ENCODE assay signal across 5 cellular contexts in genomic region chr1:42869254-42869653, GRCh38. TPM values are rescaled to one million over a fixed set of nuclear protein-coding genes. Genes with fewer than 3 reads are reported as not detected.
DNase-seq lines count a peak whose midpoint lies in the region; ATAC-seq, FAIRE-seq and TF ChIP-seq lines count a peak whose summit lies in the region.
"Not testable (repeated sequence)": the region's sequence is repeated elsewhere in the genome, so short reads cannot be mapped to it uniquely, and the experiment has no call there.

No MANE protein-coding gene starts in this region.

- in situ Hi-C loops in GM12878 (cut with MboI); K562 (cut with MboI); HepG2 (cut with HindIII; ENCODE audit: extremely low pct_ligation_motif_present, low pct_unique_long_range_greater_than_20kb): not testable (repeated sequence)

- BruUV-seq in GM12878 (replicated peaks; lab: Mats Ljungman, UMichigan); K562 (replicated peaks; lab: Mats Ljungman, UMichigan); HepG2 (replicated peaks; lab: Mats Ljungman, UMichigan): not testable (repeated sequence)

- not testable (repeated sequence) for H3K4me1 ChIP-seq in GM12878 (ENCODE audit: control insufficient read depth, insufficient read depth, low read length); K562 (replicated peaks in 1 of 2; ENCODE audit: control insufficient read depth in 2 of 2, insufficient read depth in 2 of 2, low read length in 2 of 2); HepG2 (ENCODE audit: insufficient read depth, low read length)

- not testable (repeated sequence) for H2AFZ ChIP-seq in GM12878 (ENCODE audit: control insufficient read depth, low read depth, low read length); K562 (ENCODE audit: low read depth, low read length); HepG2 (ENCODE audit: low read length)

- H3K36me3 ChIP-seq in GM12878 (ENCODE audit: control insufficient read depth in 2 of 2, insufficient read depth in 2 of 2, low read length in 1 of 2); K562 (ENCODE audit: control insufficient read depth, insufficient read depth, low read length); bronchial epithelial cell (ENCODE audit: control insufficient read depth, insufficient read depth, low read length); HepG2 (replicated peaks in 1 of 2; ENCODE audit: control insufficient read depth in 1 of 2, insufficient read depth in 2 of 2, low read length in 2 of 2): not testable (repeated sequence)

- ATAC-seq in GM12878, K562, HepG2: not testable (repeated sequence)

- not testable (repeated sequence) for H4K20me1 ChIP-seq in GM12878 (ENCODE audit: control insufficient read depth, insufficient read depth); K562 (replicated peaks; ENCODE audit: control insufficient read depth, insufficient read depth, low read length); HepG2 (ENCODE audit: insufficient read depth, low read length)

- CTCF ChIA-PET in GM12878 (lab: Yijun Ruan, JAX); HepG2 (lab: Yijun Ruan, JAX; ENCODE audit: low intra/inter-chr PET ratio, low total read pairs): not testable (repeated sequence)
- CTCF ChIA-PET in K562 (lab: Yijun Ruan, JAX; ENCODE audit: low intra/inter-chr PET ratio): interaction anchor here (0.6 kb wide), 1 partner anchor 44 kb away, joined by 3 read pairs; no protein-coding TSS in a partner anchor

- POLR2A ChIA-PET in GM12878 (lab: Charles Lee); K562 (lab: Yijun Ruan, JAX); HepG2 (lab: Yijun Ruan, JAX): not testable (repeated sequence)

- H3K9me1 ChIP-seq in K562 (ENCODE audit: control insufficient read depth, insufficient read depth, low read length): not testable (repeated sequence)

- intact Hi-C loops in GM12878 (cut with micrococcal nuclease; ENCODE audit: unreplicated experiment); K562 (cut with micrococcal nuclease); HepG2 (cut with micrococcal nuclease; ENCODE audit: unreplicated experiment): not testable (repeated sequence)

- WGBS in GM12878 (ENCODE audit: insufficient coverage, insufficient replicate concordance, low lambda C conversion rate, missing lambda C conversion rate): 56% methylated on average over 2 of the region's 2 CpGs
- 11% methylated on average over 2 of the region's 2 CpGs for WGBS in K562 (ENCODE audit: insufficient coverage, low coverage, missing lambda C conversion rate)
- 3% methylated on average over 2 of the region's 2 CpGs for WGBS in HepG2 (ENCODE audit: low lambda C conversion rate)

- not testable (repeated sequence) for H3K4me2 ChIP-seq in GM12878 (ENCODE audit: control insufficient read depth, insufficient read depth); K562 (ENCODE audit: insufficient read depth, low read length); HepG2 (ENCODE audit: low read depth, low read length)

- TF ChIP-seq POLR2A in GM12878 (IDR thresholded peaks at IDR 0.05; ENCODE audit: low read depth, low read length); K562 (conservative IDR thresholded peaks at IDR 0.05); HepG2 (IDR thresholded peaks at IDR 0.05; ENCODE audit: insufficient read depth in 1 of 2, low read depth in 2 of 2, low read length in 2 of 2): not testable (repeated sequence)

- not testable (repeated sequence) for H3K4me3 ChIP-seq in GM12878; K562; bronchial epithelial cell (ENCODE audit: low read depth, low read length); epithelial cell of esophagus (ENCODE audit: low read length); HepG2 (replicated peaks in 1 of 3; ENCODE audit: insufficient read depth in 1 of 3, low read depth in 2 of 3, low read length in 3 of 3)

- not testable (repeated sequence) for H3K27me3 ChIP-seq in GM12878 (replicated peaks in 1 of 2; ENCODE audit: control insufficient read depth in 2 of 2, insufficient read depth in 2 of 2, low read length in 1 of 2); K562 (ENCODE audit: control insufficient read depth in 2 of 2, insufficient read depth in 2 of 2, low read length in 2 of 2); bronchial epithelial cell (ENCODE audit: control insufficient read depth, insufficient read depth, low read length); HepG2 (ENCODE audit: control insufficient read depth in 1 of 2, insufficient read depth in 2 of 2, low read length in 2 of 2)

- DNase-seq in GM12878 (ENCODE audit: low read depth, low spot score); K562 (ENCODE audit: extremely low read depth in 1 of 4, low spot score in 3 of 4); HepG2 (ENCODE audit: low spot score): not testable (repeated sequence)
- peak; percentile 29 for DNase-seq in bronchial epithelial cell (ENCODE audit: low read depth)
- peak; percentile 21 for DNase-seq in epithelial cell of esophagus (ENCODE audit: low read depth)

- not testable (repeated sequence) for H3K79me2 ChIP-seq in GM12878 (ENCODE audit: control insufficient read depth, insufficient read depth, low read length); K562 (ENCODE audit: control insufficient read depth, insufficient read depth, low read length); HepG2 (ENCODE audit: insufficient read depth, low read length)

- RAD21 ChIA-PET in GM12878 (lab: Charles Lee; ENCODE audit: unreplicated experiment): not testable (repeated sequence)

- H3K9ac ChIP-seq in GM12878 (ENCODE audit: control insufficient read depth, insufficient read depth, low read length); K562 (ENCODE audit: insufficient read depth in 1 of 2, low read depth in 2 of 2, low read length in 2 of 2); HepG2 (ENCODE audit: insufficient read depth, low read depth, low read length): not testable (repeated sequence)

- not testable (repeated sequence) for FAIRE-seq in GM12878 (lab: Jason Lieb, UNC); K562 (lab: Jason Lieb, UNC); bronchial epithelial cell (lab: Jason Lieb, UNC); HepG2 (lab: Jason Lieb, UNC)

- H3K27ac ChIP-seq in GM12878 (ENCODE audit: control insufficient read depth, insufficient read depth); K562 (ENCODE audit: extremely low read depth, low read depth, low read length); HepG2 (ENCODE audit: extremely low read length, insufficient read depth, low read length): not testable (repeated sequence)

- TF ChIP-seq RAD21 in GM12878 (IDR thresholded peaks at IDR 0.05; ENCODE audit: insufficient read depth, low read depth, low read length); K562 (CRISPR knock-in tag; conservative IDR thresholded peaks at IDR 0.05 in 1 of 2, IDR thresholded peaks at IDR 0.05 in 1 of 2); HepG2 (CRISPR knock-in tag; IDR thresholded peaks at IDR 0.05): not testable (repeated sequence)

- TF ChIP-seq EP300 in GM12878 (IDR thresholded peaks at IDR 0.05; ENCODE audit: borderline replicate concordance in 1 of 2, control insufficient read depth in 1 of 2, low read depth in 2 of 2, low read length in 2 of 2); K562 (IDR thresholded peaks at IDR 0.05; ENCODE audit: low read length); HepG2 (IDR thresholded peaks at IDR 0.05; ENCODE audit: low read depth in 2 of 2, low read length in 2 of 2); HepG2 (CRISPR knock-in tag; IDR thresholded peaks at IDR 0.05; ENCODE audit: borderline replicate concordance): not testable (repeated sequence)

- not testable (repeated sequence) for H3K9me3 ChIP-seq in GM12878 (replicated peaks; ENCODE audit: control insufficient read depth, insufficient read depth, low read length); K562 (replicated peaks; ENCODE audit: control insufficient read depth, insufficient read depth, low read depth, low read length); HepG2 (ENCODE audit: low read length)

- TF ChIP-seq CTCF in GM12878 (IDR thresholded peaks at IDR 0.05 in 2 of 3, conservative IDR thresholded peaks at IDR 0.05 in 1 of 3; ENCODE audit: control insufficient read depth in 2 of 3, extremely low read depth in 1 of 3, insufficient read depth in 1 of 3, low read depth in 3 of 3, low read length in 3 of 3); K562 (IDR thresholded peaks at IDR 0.05 in 2 of 3, conservative IDR thresholded peaks at IDR 0.05 in 1 of 3; ENCODE audit: insufficient read depth in 2 of 3, low read depth in 1 of 3, low read length in 3 of 3); bronchial epithelial cell (IDR thresholded peaks at IDR 0.05; ENCODE audit: insufficient read depth, low read length, severe bottlenecking); epithelial cell of esophagus (IDR thresholded peaks at IDR 0.05; ENCODE audit: insufficient read depth, low read depth, low read length, missing control alignments); HepG2 (CRISPR knock-in tag; IDR thresholded peaks at IDR 0.05): not testable (repeated sequence)

- SMC1A ChIA-PET in GM12878 (lab: Charles Lee; ENCODE audit: uncharacterized antibody, unreplicated experiment): not testable (repeated sequence)

RNA-seq across cellular contexts. Expression of gene ZNF691, which starts 22.8 kb away (rescaled TPM):
- total RNA-seq in GM12878 (2013; cell fraction: nucleolus; rRNA removed): 16.1 and 19.7 TPM in 2 replicates
- total RNA-seq in GM12878 (2014; rRNA removed) (12.3 and 13.9 TPM in 2 replicates), GM12878 (2014; rRNA removed; fragmentation: Illumina TruSeq; extraction: Trizol) (8.7 and 8.9 TPM in 2 replicates), GM12878 (2021) (11.9 and 12.2 TPM in 2 replicates), K562 (2014; rRNA removed) (14.8 and 17.4 TPM in 2 replicates), K562 (2014; rRNA removed; fragmentation: Illumina TruSeq; extraction: Trizol) (10.8 and 11.8 TPM in 2 replicates), K562 (2015; rRNA removed; fragmentation: Illumina TruSeq; extraction: Trizol) (9.2 and 10.7 TPM in 2 replicates), K562 (2021) (11.7 and 15.2 TPM in 2 replicates), bronchial epithelial cell (4.5 and 6.8 TPM in 2 replicates), HepG2 (2016; rRNA removed; fragmentation: Illumina TruSeq; extraction: Trizol) (7.8 and 8.2 TPM in 2 replicates)
- 3.4 TPM for polyA plus RNA-seq in GM12878 (2011; ENCODE audit: low read depth)
- polyA plus RNA-seq in GM12878 (2011; rRNA removed) (6.9 and 8.7 TPM in 2 replicates), GM12878 (2014; fragmentation: Illumina TruSeq; extraction: Trizol) (9.9 and 14.3 TPM in 2 replicates), GM12878 (2014; fragmentation: Nextera tagmentation; extraction: Ambion mirVana) (10 to 100 TPM; 14.9 to 16.2 TPM), GM12878 (2014; rRNA removed) (8.5 and 9.3 TPM in 2 replicates), GM12878 (2016; fragmentation: Nextera tagmentation; extraction: Ambion mirVana) (10 to 100 TPM; 11.5 to 13.2 TPM), K562 (2011; rRNA removed) (11.6 and 11.9 TPM in 2 replicates), K562 (2014; fragmentation: Illumina TruSeq; extraction: Trizol) (19.0 and 21.6 TPM in 2 replicates), K562 (2014; fragmentation: Nextera tagmentation; extraction: Ambion mirVana) (10 to 100 TPM; 20.0 to 30.4 TPM), K562 (2014; rRNA removed) (10.7 and 14.0 TPM in 2 replicates), HepG2 (2011; rRNA removed) (6.0 and 7.6 TPM in 2 replicates)
- 9.5 and 10.4 TPM in 2 replicates for polyA plus RNA-seq in GM12878 (2011; cell fraction: cytosol; rRNA removed)
- 16.1 and 18.9 TPM in 2 replicates for polyA plus RNA-seq in GM12878 (2011; cell fraction: nucleus; rRNA removed)
- polyA plus RNA-seq in GM12878 (2012): 3.7 and 7.6 TPM in 2 replicates
- 5.3 and 8.0 TPM in 2 replicates for polyA minus RNA-seq in GM12878 (2011; rRNA and poly(A)+ RNA removed)
- polyA minus RNA-seq in GM12878 (2011; cell fraction: cytosol; rRNA and poly(A)+ RNA removed): 1.6 and 2.4 TPM in 2 replicates
- 6.3 and 10.7 TPM in 2 replicates for polyA minus RNA-seq in GM12878 (2011; cell fraction: nucleus; rRNA and poly(A)+ RNA removed)
- total RNA-seq in K562 (2011; cell fraction: chromatin; rRNA removed; ENCODE audit: low replicate concordance): 18.1 and 22.3 TPM in 2 replicates
- total RNA-seq in K562 (2011; cell fraction: nucleolus; rRNA removed): 12.2 and 16.0 TPM in 2 replicates
- total RNA-seq in K562 (2011; cell fraction: nucleoplasm; rRNA removed): 13.1 and 18.3 TPM in 2 replicates
- 11.9 and 13.0 TPM in 2 replicates for polyA plus RNA-seq in K562 (2011; cell fraction: cytosol; rRNA removed)
- 30.8 and 50.7 TPM in 2 replicates for polyA plus RNA-seq in K562 (2011; cell fraction: nucleus; rRNA removed)
- 12.4 and 15.2 TPM in 2 replicates for polyA plus RNA-seq in K562 (2012)
- polyA minus RNA-seq in K562 (2011; rRNA and poly(A)+ RNA removed): 6.7 and 7.1 TPM in 2 replicates
- polyA minus RNA-seq in K562 (2011; cell fraction: cytosol; rRNA and poly(A)+ RNA removed): 2.5 and 3.7 TPM in 2 replicates
- 11.0 and 16.6 TPM in 2 replicates for polyA minus RNA-seq in K562 (2011; cell fraction: nucleus; rRNA and poly(A)+ RNA removed)
- total RNA-seq in HepG2 (2016; cell fraction: cytosol; rRNA removed; fragmentation: Illumina TruSeq; extraction: Trizol; ENCODE audit: low read depth): 4.9 and 5.6 TPM in 2 replicates
- 7.7 and 8.3 TPM in 2 replicates for total RNA-seq in HepG2 (2016; cell fraction: insoluble cytoplasmic fraction; rRNA removed; fragmentation: Illumina TruSeq; extraction: Trizol)
- 8.0 and 8.4 TPM in 2 replicates for total RNA-seq in HepG2 (2016; cell fraction: membrane; rRNA removed; fragmentation: Illumina TruSeq; extraction: Trizol)
- 5.0 and 5.6 TPM in 2 replicates for total RNA-seq in HepG2 (2016; cell fraction: nucleus; rRNA removed; fragmentation: Illumina TruSeq; extraction: Trizol)
- 4.3 TPM in 2 replicates for polyA plus RNA-seq in HepG2 (2011; cell fraction: cytosol; rRNA removed)
- 15.5 and 19.3 TPM in 2 replicates for polyA plus RNA-seq in HepG2 (2011; cell fraction: nucleus; rRNA removed)
- polyA plus RNA-seq in HepG2 (2012): 7.2 and 8.1 TPM in 2 replicates
- 2.2 and 2.3 TPM in 2 replicates for polyA plus RNA-seq in HepG2 (2016; cell fraction: cytosol; fragmentation: Illumina TruSeq; extraction: Trizol; ENCODE audit: low read depth)
- polyA plus RNA-seq in HepG2 (2016; cell fraction: insoluble cytoplasmic fraction; fragmentation: Illumina TruSeq; extraction: Trizol; ENCODE audit: low read depth): 7.5 and 8.9 TPM in 2 replicates
- 3.7 and 4.1 TPM in 2 replicates for polyA plus RNA-seq in HepG2 (2016; cell fraction: membrane; fragmentation: Illumina TruSeq; extraction: Trizol; ENCODE audit: low read depth)
- 14.1 and 16.5 TPM in 2 replicates for polyA plus RNA-seq in HepG2 (2016; cell fraction: nucleus; fragmentation: Illumina TruSeq; extraction: Trizol; ENCODE audit: insufficient read depth, low read depth)
- polyA minus RNA-seq in HepG2 (2011; rRNA and poly(A)+ RNA removed; ENCODE audit: low replicate concordance): 3.2 and 8.9 TPM in 2 replicates
- polyA minus RNA-seq in HepG2 (2011; cell fraction: cytosol; rRNA and poly(A)+ RNA removed): 2.8 and 3.0 TPM in 2 replicates
- 5.7 and 5.8 TPM in 2 replicates for polyA minus RNA-seq in HepG2 (2011; cell fraction: nucleus; rRNA and poly(A)+ RNA removed)

RNA-seq across cellular contexts. Expression of gene SVBP, which starts 52.1 kb away (rescaled TPM):
- 1.9 and 4.2 TPM in 2 replicates for total RNA-seq in GM12878 (2013; cell fraction: nucleolus; rRNA removed)
- total RNA-seq in GM12878 (2014; rRNA removed): 12.6 and 21.3 TPM in 2 replicates
- 18.7 and 19.8 TPM in 2 replicates for total RNA-seq in GM12878 (2014; rRNA removed; fragmentation: Illumina TruSeq; extraction: Trizol)
- total RNA-seq in GM12878 (2021): 16.2 and 16.4 TPM in 2 replicates
- 20.0 TPM for polyA plus RNA-seq in GM12878 (2011; ENCODE audit: low read depth)
- 19.6 and 29.3 TPM in 2 replicates for polyA plus RNA-seq in GM12878 (2011; rRNA removed)
- 8.3 and 11.9 TPM in 2 replicates for polyA plus RNA-seq in GM12878 (2011; cell fraction: cytosol; rRNA removed)
- polyA plus RNA-seq in GM12878 (2011; cell fraction: nucleus; rRNA removed): 4.4 and 4.7 TPM in 2 replicates
- polyA plus RNA-seq in GM12878 (2012): 19.8 and 23.2 TPM in 2 replicates
- 19.9 and 22.2 TPM in 2 replicates for polyA plus RNA-seq in GM12878 (2014; fragmentation: Illumina TruSeq; extraction: Trizol)
- 10 to 100 TPM; 19.8 to 29.5 TPM for polyA plus RNA-seq in GM12878 (2014; fragmentation: Nextera tagmentation; extraction: Ambion mirVana)
- polyA plus RNA-seq in GM12878 (2014; rRNA removed): 14.7 and 18.7 TPM in 2 replicates
- polyA plus RNA-seq in GM12878 (2016; fragmentation: Nextera tagmentation; extraction: Ambion mirVana): 10 to 100 TPM; 26.8 to 27.8 TPM
- polyA minus RNA-seq in GM12878 (2011; rRNA and poly(A)+ RNA removed): 3.6 and 4.6 TPM in 2 replicates
- polyA minus RNA-seq in GM12878 (2011; cell fraction: cytosol; rRNA and poly(A)+ RNA removed): 1.5 and 3.2 TPM in 2 replicates
- 1.2 and 2.1 TPM in 2 replicates for polyA minus RNA-seq in GM12878 (2011; cell fraction: nucleus; rRNA and poly(A)+ RNA removed)
- 6.8 and 15.4 TPM in 2 replicates for total RNA-seq in K562 (2011; cell fraction: chromatin; rRNA removed; ENCODE audit: low replicate concordance)
- 7.5 and 9.5 TPM in 2 replicates for total RNA-seq in K562 (2011; cell fraction: nucleolus; rRNA removed)
- 9.6 and 14.4 TPM in 2 replicates for total RNA-seq in K562 (2011; cell fraction: nucleoplasm; rRNA removed)
- 32.6 and 44.7 TPM in 2 replicates for total RNA-seq in K562 (2014; rRNA removed)
- total RNA-seq in K562 (2014; rRNA removed; fragmentation: Illumina TruSeq; extraction: Trizol): 46.5 and 48.3 TPM in 2 replicates
- total RNA-seq in K562 (2015; rRNA removed; fragmentation: Illumina TruSeq; extraction: Trizol): 41.1 and 44.5 TPM in 2 replicates
- total RNA-seq in K562 (2021): 31.7 and 36.0 TPM in 2 replicates
- polyA plus RNA-seq in K562 (2011; rRNA removed): 42.8 and 49.4 TPM in 2 replicates
- polyA plus RNA-seq in K562 (2011; cell fraction: cytosol; rRNA removed): 12.9 and 26.0 TPM in 2 replicates
- polyA plus RNA-seq in K562 (2011; cell fraction: nucleus; rRNA removed): 7.9 and 14.9 TPM in 2 replicates
- polyA plus RNA-seq in K562 (2012): 43.0 and 46.8 TPM in 2 replicates
- polyA plus RNA-seq in K562 (2014; fragmentation: Illumina TruSeq; extraction: Trizol): 49.7 and 53.2 TPM in 2 replicates
- 10 to 100 TPM; 37.9 TPM for polyA plus RNA-seq in K562 (2014; fragmentation: Nextera tagmentation; extraction: Ambion mirVana)
- polyA plus RNA-seq in K562 (2014; rRNA removed): 32.6 and 40.0 TPM in 2 replicates
- polyA minus RNA-seq in K562 (2011; rRNA and poly(A)+ RNA removed): 19.4 and 19.7 TPM in 2 replicates
- polyA minus RNA-seq in K562 (2011; cell fraction: cytosol; rRNA and poly(A)+ RNA removed): 3.7 and 6.6 TPM in 2 replicates
- 2.6 and 5.1 TPM in 2 replicates for polyA minus RNA-seq in K562 (2011; cell fraction: nucleus; rRNA and poly(A)+ RNA removed)
- 18.2 and 21.0 TPM in 2 replicates for total RNA-seq in bronchial epithelial cell
- 45.2 and 48.2 TPM in 2 replicates for total RNA-seq in HepG2 (2016; rRNA removed; fragmentation: Illumina TruSeq; extraction: Trizol)
- 182 and 196 TPM in 2 replicates for total RNA-seq in HepG2 (2016; cell fraction: cytosol; rRNA removed; fragmentation: Illumina TruSeq; extraction: Trizol; ENCODE audit: low read depth)
- total RNA-seq in HepG2 (2016; cell fraction: insoluble cytoplasmic fraction; rRNA removed; fragmentation: Illumina TruSeq; extraction: Trizol): 45.7 and 49.4 TPM in 2 replicates
- 127 and 132 TPM in 2 replicates for total RNA-seq in HepG2 (2016; cell fraction: membrane; rRNA removed; fragmentation: Illumina TruSeq; extraction: Trizol)
- 14.9 and 18.9 TPM in 2 replicates for total RNA-seq in HepG2 (2016; cell fraction: nucleus; rRNA removed; fragmentation: Illumina TruSeq; extraction: Trizol)
- 22.5 and 28.8 TPM in 2 replicates for polyA plus RNA-seq in HepG2 (2011; rRNA removed)
- 13.4 and 24.1 TPM in 2 replicates for polyA plus RNA-seq in HepG2 (2011; cell fraction: cytosol; rRNA removed)
- polyA plus RNA-seq in HepG2 (2011; cell fraction: nucleus; rRNA removed): 5.7 and 6.2 TPM in 2 replicates
- 34.3 and 43.7 TPM in 2 replicates for polyA plus RNA-seq in HepG2 (2012)
- 234 and 253 TPM in 2 replicates for polyA plus RNA-seq in HepG2 (2016; cell fraction: cytosol; fragmentation: Illumina TruSeq; extraction: Trizol; ENCODE audit: low read depth)
- 43.8 and 48.4 TPM in 2 replicates for polyA plus RNA-seq in HepG2 (2016; cell fraction: insoluble cytoplasmic fraction; fragmentation: Illumina TruSeq; extraction: Trizol; ENCODE audit: low read depth)
- polyA plus RNA-seq in HepG2 (2016; cell fraction: membrane; fragmentation: Illumina TruSeq; extraction: Trizol; ENCODE audit: low read depth): 121 and 145 TPM in 2 replicates
- polyA plus RNA-seq in HepG2 (2016; cell fraction: nucleus; fragmentation: Illumina TruSeq; extraction: Trizol; ENCODE audit: insufficient read depth, low read depth): 27.4 and 30.9 TPM in 2 replicates
- polyA minus RNA-seq in HepG2 (2011; rRNA and poly(A)+ RNA removed; ENCODE audit: low replicate concordance): 1.9 and 2.1 TPM in 2 replicates
- 3.4 and 7.3 TPM in 2 replicates for polyA minus RNA-seq in HepG2 (2011; cell fraction: cytosol; rRNA and poly(A)+ RNA removed)
- polyA minus RNA-seq in HepG2 (2011; cell fraction: nucleus; rRNA and poly(A)+ RNA removed): 10.8 and 11.4 TPM in 2 replicates

RNA-seq across cellular contexts. Expression of gene ERMAP, which starts 52.3 kb away (rescaled TPM):
- total RNA-seq in GM12878 (2013; cell fraction: nucleolus; rRNA removed): 4.3 and 5.4 TPM in 2 replicates
- total RNA-seq in GM12878 (2014; rRNA removed) (4.9 and 5.3 TPM in 2 replicates), GM12878 (2014; rRNA removed; fragmentation: Illumina TruSeq; extraction: Trizol) (5.3 TPM in 2 replicates), GM12878 (2021) (5.7 and 5.8 TPM in 2 replicates), K562 (2014; rRNA removed) (15.7 and 18.2 TPM in 2 replicates), K562 (2014; rRNA removed; fragmentation: Illumina TruSeq; extraction: Trizol) (23.7 and 25.0 TPM in 2 replicates), K562 (2015; rRNA removed; fragmentation: Illumina TruSeq; extraction: Trizol) (22.2 and 23.7 TPM in 2 replicates), K562 (2021) (20.5 and 22.5 TPM in 2 replicates), bronchial epithelial cell (5.3 and 6.3 TPM in 2 replicates), HepG2 (2016; rRNA removed; fragmentation: Illumina TruSeq; extraction: Trizol) (2.6 and 4.4 TPM in 2 replicates)
- 3.4 TPM for polyA plus RNA-seq in GM12878 (2011; ENCODE audit: low read depth)
- polyA plus RNA-seq in GM12878 (2011; rRNA removed) (2.5 and 2.9 TPM in 2 replicates), GM12878 (2014; fragmentation: Illumina TruSeq; extraction: Trizol) (6.8 TPM in 2 replicates), GM12878 (2014; fragmentation: Nextera tagmentation; extraction: Ambion mirVana) (1 to 10 TPM; 1.4 to 2.2 TPM), GM12878 (2014; rRNA removed) (4.6 and 6.0 TPM in 2 replicates), GM12878 (2016; fragmentation: Nextera tagmentation; extraction: Ambion mirVana) (1 to 10 TPM; 2.7 to 3.4 TPM), K562 (2011; rRNA removed) (15.3 and 24.9 TPM in 2 replicates), K562 (2014; fragmentation: Illumina TruSeq; extraction: Trizol) (25.3 and 31.4 TPM in 2 replicates), K562 (2014; fragmentation: Nextera tagmentation; extraction: Ambion mirVana) (10 to 100 TPM in 1 of 2 experiments, 1 to 10 TPM in 1; 8.0 to 12.9 TPM), K562 (2014; rRNA removed) (16.6 and 20.3 TPM in 2 replicates), HepG2 (2011; rRNA removed) (2.2 and 2.4 TPM in 2 replicates)
- 2.1 and 2.8 TPM in 2 replicates for polyA plus RNA-seq in GM12878 (2011; cell fraction: cytosol; rRNA removed)
- polyA plus RNA-seq in GM12878 (2011; cell fraction: nucleus; rRNA removed): 3.1 and 3.6 TPM in 2 replicates
- 3.6 and 3.8 TPM in 2 replicates for polyA plus RNA-seq in GM12878 (2012)
- polyA minus RNA-seq in GM12878 (2011; rRNA and poly(A)+ RNA removed): 2.3 and 2.5 TPM in 2 replicates
- polyA minus RNA-seq in GM12878 (2011; cell fraction: cytosol; rRNA and poly(A)+ RNA removed): 1.5 and 2.4 TPM in 2 replicates
- polyA minus RNA-seq in GM12878 (2011; cell fraction: nucleus; rRNA and poly(A)+ RNA removed): 1.3 and 3.3 TPM in 2 replicates
- 68.5 and 80.5 TPM in 2 replicates for total RNA-seq in K562 (2011; cell fraction: chromatin; rRNA removed; ENCODE audit: low replicate concordance)
- 66.4 and 81.6 TPM in 2 replicates for total RNA-seq in K562 (2011; cell fraction: nucleolus; rRNA removed)
- total RNA-seq in K562 (2011; cell fraction: nucleoplasm; rRNA removed): 80.8 and 97.2 TPM in 2 replicates
- polyA plus RNA-seq in K562 (2011; cell fraction: cytosol; rRNA removed): 13.2 and 16.1 TPM in 2 replicates
- polyA plus RNA-seq in K562 (2011; cell fraction: nucleus; rRNA removed): 28.4 and 45.9 TPM in 2 replicates
- polyA plus RNA-seq in K562 (2012): 15.9 and 21.3 TPM in 2 replicates
- polyA minus RNA-seq in K562 (2011; rRNA and poly(A)+ RNA removed): 21.4 and 35.1 TPM in 2 replicates
- 14.4 and 16.4 TPM in 2 replicates for polyA minus RNA-seq in K562 (2011; cell fraction: cytosol; rRNA and poly(A)+ RNA removed)
- 24.0 and 28.0 TPM in 2 replicates for polyA minus RNA-seq in K562 (2011; cell fraction: nucleus; rRNA and poly(A)+ RNA removed)
- 2.1 and 2.2 TPM in 2 replicates for total RNA-seq in HepG2 (2016; cell fraction: cytosol; rRNA removed; fragmentation: Illumina TruSeq; extraction: Trizol; ENCODE audit: low read depth)
- 2.2 and 4.0 TPM in 2 replicates for total RNA-seq in HepG2 (2016; cell fraction: insoluble cytoplasmic fraction; rRNA removed; fragmentation: Illumina TruSeq; extraction: Trizol)
- total RNA-seq in HepG2 (2016; cell fraction: membrane; rRNA removed; fragmentation: Illumina TruSeq; extraction: Trizol): 2.5 and 3.6 TPM in 2 replicates
- 3.9 and 4.6 TPM in 2 replicates for total RNA-seq in HepG2 (2016; cell fraction: nucleus; rRNA removed; fragmentation: Illumina TruSeq; extraction: Trizol)
- polyA plus RNA-seq in HepG2 (2011; cell fraction: cytosol; rRNA removed): 1.8 and 1.9 TPM in 2 replicates
- 3.2 and 4.1 TPM in 2 replicates for polyA plus RNA-seq in HepG2 (2011; cell fraction: nucleus; rRNA removed)
- polyA plus RNA-seq in HepG2 (2012): 1.9 and 2.7 TPM in 2 replicates
- 1.0 and 1.5 TPM in 2 replicates for polyA plus RNA-seq in HepG2 (2016; cell fraction: cytosol; fragmentation: Illumina TruSeq; extraction: Trizol; ENCODE audit: low read depth)
- polyA plus RNA-seq in HepG2 (2016; cell fraction: insoluble cytoplasmic fraction; fragmentation: Illumina TruSeq; extraction: Trizol; ENCODE audit: low read depth): 1.4 and 1.8 TPM in 2 replicates
- 2.2 TPM in 2 replicates for polyA plus RNA-seq in HepG2 (2016; cell fraction: membrane; fragmentation: Illumina TruSeq; extraction: Trizol; ENCODE audit: low read depth)
- polyA plus RNA-seq in HepG2 (2016; cell fraction: nucleus; fragmentation: Illumina TruSeq; extraction: Trizol; ENCODE audit: insufficient read depth, low read depth): 5.5 and 6.9 TPM in 2 replicates
- polyA minus RNA-seq in HepG2 (2011; rRNA and poly(A)+ RNA removed; ENCODE audit: low replicate concordance): 2.7 and 3.5 TPM in 2 replicates
- 1.4 and 2.6 TPM in 2 replicates for polyA minus RNA-seq in HepG2 (2011; cell fraction: cytosol; rRNA and poly(A)+ RNA removed)
- 8.1 and 9.9 TPM in 2 replicates for polyA minus RNA-seq in HepG2 (2011; cell fraction: nucleus; rRNA and poly(A)+ RNA removed)
